Comparison of ENCODE assay signal across 23 cellular contexts in genomic region chr2:233456111-233456510, GRCh38.
DNase-seq lines count a peak whose midpoint lies in the region; ATAC-seq, FAIRE-seq and TF ChIP-seq lines count a peak whose summit lies in the region.
"Had no signal": no experiment of that assay in that cellular context is flagged by ENCODE, and none has a peak within 500 bp of the region (broad histone marks: within the 10 kb centered on the region; RNA-seq: fewer than 3 reads in every experiment).

No MANE protein-coding gene starts in this region.

- H3K9me3 ChIP-seq in kidney (ENCODE audit: control insufficient read depth in 1 of 2, low read length in 2 of 2) (no peaks in the 10 kb centered on the region), psoas muscle (no peaks in the 10 kb centered on the region), aorta (ENCODE audit: control insufficient read depth, low read length) (no peaks in the 10 kb centered on the region)
- H3K9me3 ChIP-seq: BLaER1 treated with 17β-estradiol and CSF1 and Interleukin-3, amounts not matched to agents 10 nM and 100 nM had no signal

- DNase-seq in stimulated activated naive CD8-positive, alpha-beta T cell treated with anti-CD3 and anti-CD28 coated beads, Interleukin-15, amount 100 ng/mL, for 72 hours: no peak
- DNase-seq in kidney (peak; percentile 24), psoas muscle (peak; percentile 9 to 42), aorta (peak; percentile 24 to 63), glomerular visceral epithelial cell (ENCODE audit: extremely low spot score) (no peak), NCI-H2029 (lab: John Stamatoyannopoulos, UW) (no peak)
- DNase-seq: ACHN; CD8-positive, alpha-beta T cell; GOT3; HCEC 1CT; IMR-90; NCI-H1092 treated with DMSO at 0.1 percent for 48 hours; NCI-H146; NCI-H2029 treated with DMSO at 0.1 percent for 48 hours; NCI-H226; NCI-H510A treated with DMSO at 0.1 percent for 48 hours; NCI-H748 treated with DMSO at 0.1 percent for 48 hours had no signal

- H3K27me3 ChIP-seq in psoas muscle (ENCODE audit: insufficient read depth in 3 of 3, low read length in 2 of 3) (no peaks in the 10 kb centered on the region), aorta (ENCODE audit: control insufficient read depth in 1 of 2, insufficient read depth in 2 of 2, low read length in 1 of 2) (no peaks in the 10 kb centered on the region)
- H3K27me3 ChIP-seq: BLaER1 treated with 17β-estradiol and CSF1 and Interleukin-3, amounts not matched to agents 10 nM and 100 nM had no signal

- intact Hi-C loops in kidney (cut with DNase I) (no loop called here), psoas muscle (cut with DNase I) (no loop called here), aorta (cut with DNase I) (no loop called here)

- WGBS in psoas muscle, 3 donors: 93 to 95% (median 93%) methylated on average over 11 of the region's 11 CpGs
- WGBS in aorta, 2 donors: 92 to 94% methylated on average over 11 of the region's 11 CpGs

- peaks cover 63% of the 10 kb centered on the region for H3K36me3 Mint-ChIP-seq in stimulated activated naive CD8-positive, alpha-beta T cell treated with anti-CD3 and anti-CD28 coated beads, Interleukin-15, Interleukin-2, amounts not matched to agents 100 ng/mL and 50 ng/mL, for 24 hours (ENCODE audit: low read depth)

- TF ChIP-seq CTCF in kidney (IDR thresholded peaks at IDR 0.05; ENCODE audit: borderline replicate concordance, extremely low read depth, insufficient read depth) (no peak), psoas muscle (IDR thresholded peaks at IDR 0.05) (no peak)

- H3K36me3 ChIP-seq in kidney (ENCODE audit: control insufficient read depth in 1 of 2, insufficient read depth in 2 of 2, low read length in 2 of 2) (peaks cover 16 to 22% of the 10 kb centered on the region in 2 donors), psoas muscle (ENCODE audit: insufficient read depth in 1 of 2, low read depth in 1 of 2) (peaks cover 10 to 100% of the 10 kb centered on the region in 2 donors), aorta (ENCODE audit: control insufficient read depth in 1 of 2, insufficient read depth in 2 of 2, low read length in 1 of 2) (peaks cover 2 to 12% of the 10 kb centered on the region in 2 donors)

- H3K4me1 ChIP-seq in kidney (ENCODE audit: control insufficient read depth in 1 of 2, insufficient read depth in 1 of 2, low read depth in 1 of 2, low read length in 2 of 2) (no peaks in the 10 kb centered on the region), psoas muscle (peaks cover 7% of the 10 kb centered on the region), aorta (ENCODE audit: control insufficient read depth in 1 of 2, insufficient read depth in 2 of 2, low read length in 2 of 2) (no peaks in the 10 kb centered on the region)

- H3K4me3 Mint-ChIP-seq in stimulated activated naive CD8-positive, alpha-beta T cell treated with anti-CD3 and anti-CD28 coated beads, Interleukin-15, Interleukin-2, amounts not matched to agents 100 ng/mL and 50 ng/mL, for 24 hours: no peak overlapping the region
- H3K4me3 Mint-ChIP-seq in stimulated activated naive CD8-positive, alpha-beta T cell treated with anti-CD3 and anti-CD28 coated beads, Interleukin-15, amount 100 ng/mL, for 72 hours: no peak overlapping the region
- H3K4me3 Mint-ChIP-seq: CD8-positive, alpha-beta T cell had no signal

- peak overlapping the region; percentile 60 for H3K27ac Mint-ChIP-seq in stimulated activated naive CD8-positive, alpha-beta T cell treated with anti-CD3 and anti-CD28 coated beads, Interleukin-15, Interleukin-2, amounts not matched to agents 100 ng/mL and 50 ng/mL, for 24 hours
- no peak overlapping the region for H3K27ac Mint-ChIP-seq in stimulated activated naive CD8-positive, alpha-beta T cell treated with anti-CD3 and anti-CD28 coated beads, Interleukin-15, amount 100 ng/mL, for 72 hours
- H3K27ac Mint-ChIP-seq: CD8-positive, alpha-beta T cell had no signal

- H3K27ac ChIP-seq in kidney (ENCODE audit: low read depth in 2 of 2, low read length in 2 of 2): no peak overlapping the region
- H3K27ac ChIP-seq in psoas muscle: no peak overlapping the region
- no peak overlapping the region for H3K27ac ChIP-seq in aorta (ENCODE audit: low read depth in 1 of 2, low read length in 2 of 2)
- H3K27ac ChIP-seq: KMS-11 had no signal

- no peak overlapping the region for H3K9ac ChIP-seq in kidney (ENCODE audit: low read length in 2 of 2)
- H3K9ac ChIP-seq: BLaER1 treated with 17β-estradiol and CSF1 and Interleukin-3, amounts not matched to agents 10 nM and 100 nM; KMS-11 had no signal

- no peak for ATAC-seq in stimulated activated naive CD8-positive, alpha-beta T cell treated with anti-CD3 and anti-CD28 coated beads, Interleukin-15, amount 100 ng/mL, for 72 hours
- ATAC-seq in psoas muscle (no peak), aorta (ENCODE audit: low FRiP score) (no peak), HG02798 (IDR thresholded peaks at IDR 0.05; ENCODE audit: poor library complexity, unreplicated experiment) (no peak)
- ATAC-seq: CD8-positive, alpha-beta T cell had no signal

- H3K9me3 Mint-ChIP-seq in stimulated activated naive CD8-positive, alpha-beta T cell treated with anti-CD3 and anti-CD28 coated beads, Interleukin-15, Interleukin-2, amounts not matched to agents 100 ng/mL and 50 ng/mL, for 24 hours: no peaks in the 10 kb centered on the region
- H3K9me3 Mint-ChIP-seq in stimulated activated naive CD8-positive, alpha-beta T cell treated with anti-CD3 and anti-CD28 coated beads, Interleukin-15, amount 100 ng/mL, for 72 hours: no peaks in the 10 kb centered on the region
- H3K9me3 Mint-ChIP-seq: CD8-positive, alpha-beta T cell had no signal

- H3K4me1 Mint-ChIP-seq in stimulated activated naive CD8-positive, alpha-beta T cell treated with anti-CD3 and anti-CD28 coated beads, Interleukin-15, Interleukin-2, amounts not matched to agents 100 ng/mL and 50 ng/mL, for 24 hours (ENCODE audit: low read depth): no peaks in the 10 kb centered on the region
- no peaks in the 10 kb centered on the region for H3K4me1 Mint-ChIP-seq in stimulated activated naive CD8-positive, alpha-beta T cell treated with anti-CD3 and anti-CD28 coated beads, Interleukin-15, amount 100 ng/mL, for 72 hours

- FAIRE-seq in kidney (lab: Jason Lieb, UNC): no peak
- FAIRE-seq: GM12891, HTR-8/SVneo had no signal

- H3K4me3 ChIP-seq in kidney (ENCODE audit: low read length in 2 of 2) (no peak overlapping the region), psoas muscle (no peak overlapping the region), aorta (ENCODE audit: low read length in 2 of 2) (no peak overlapping the region)
- H3K4me3 ChIP-seq: BLaER1 treated with 17β-estradiol and CSF1 and Interleukin-3, amounts not matched to agents 10 nM and 100 nM had no signal

- H3K27me3 Mint-ChIP-seq in stimulated activated naive CD8-positive, alpha-beta T cell treated with anti-CD3 and anti-CD28 coated beads, Interleukin-15, Interleukin-2, amounts not matched to agents 100 ng/mL and 50 ng/mL, for 24 hours: no peaks in the 10 kb centered on the region
- H3K27me3 Mint-ChIP-seq in stimulated activated naive CD8-positive, alpha-beta T cell treated with anti-CD3 and anti-CD28 coated beads, Interleukin-15, amount 100 ng/mL, for 72 hours: no peaks in the 10 kb centered on the region

Comparison
In these comparisons a context has a peak if more than half of its experiments do, and no peak if none do; other contexts are left out.
1. DNase-seq: peak in kidney (single experiment), psoas muscle (2 of 2) and aorta (2 of 2); none in stimulated activated naive CD8-positive, alpha-beta T cell treated with anti-CD3 and anti-CD28 coated beads, Interleukin-15, amount 100 ng/mL, for 72 hours (0 of 2), glomerular visceral epithelial cell (single experiment) and NCI-H2029 (single experiment).